1 cellular context compared by ENCODE assay signal in the genomic region with DNA sequence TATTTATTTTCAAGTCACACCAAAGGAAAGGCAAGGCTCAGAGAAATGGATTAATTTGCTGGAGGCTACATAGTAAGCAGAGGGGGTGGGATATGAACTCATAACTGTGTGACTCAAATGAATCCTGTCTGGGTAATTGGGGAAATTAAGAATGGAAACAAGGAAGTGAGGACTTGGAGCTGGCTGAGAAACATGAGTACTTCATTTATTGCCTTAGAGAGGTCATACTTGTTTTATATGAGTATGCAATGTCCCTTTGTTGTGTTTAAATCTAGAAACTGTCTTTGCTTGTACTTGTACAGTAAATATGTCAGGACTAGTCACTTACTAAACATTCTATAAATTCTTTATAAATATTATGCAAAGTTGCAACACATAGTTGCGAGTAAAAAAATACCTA.
TF ChIP-seq lines count a peak whose summit lies in the region.

No MANE protein-coding gene starts in this region.

TF ChIP-seq in HEK293, 187 proteins besides CTCF, POLR2A, EP300 and RAD21 (continued from another document):
- TF ChIP-seq ZNF292 (tag by site-specific recombination; IDR thresholded peaks at IDR 0.05; ENCODE audit: borderline replicate concordance, low read depth) (no peak), ZNF16 (tag by site-specific recombination; IDR thresholded peaks at IDR 0.05; ENCODE audit: low read depth) (no peak), ZNF837 (tag by site-specific recombination; IDR thresholded peaks at IDR 0.05) (no peak), ZNF175 (tag by site-specific recombination; IDR thresholded peaks at IDR 0.05) (no peak), ZNF354C (tag by site-specific recombination; IDR thresholded peaks at IDR 0.05; ENCODE audit: borderline replicate concordance, low read depth) (no peak), ZNF157 (tag by site-specific recombination; IDR thresholded peaks at IDR 0.05) (no peak), IKZF3 (tag by site-specific recombination; IDR thresholded peaks at IDR 0.05) (no peak), ZBTB17 (tag by site-specific recombination; IDR thresholded peaks at IDR 0.05) (no peak), YY1 (tag by site-specific recombination; IDR thresholded peaks at IDR 0.05) (no peak), ZNF629 (tag by site-specific recombination; IDR thresholded peaks at IDR 0.05) (no peak), EGR2 (tag by site-specific recombination; IDR thresholded peaks at IDR 0.05; ENCODE audit: low read depth) (no peak), KLF10 (tag by site-specific recombination; IDR thresholded peaks at IDR 0.05) (no peak), ZNF221 (tag by site-specific recombination; IDR thresholded peaks at IDR 0.05; ENCODE audit: borderline replicate concordance) (no peak)
- TF ChIP-seq, protein P1, sequence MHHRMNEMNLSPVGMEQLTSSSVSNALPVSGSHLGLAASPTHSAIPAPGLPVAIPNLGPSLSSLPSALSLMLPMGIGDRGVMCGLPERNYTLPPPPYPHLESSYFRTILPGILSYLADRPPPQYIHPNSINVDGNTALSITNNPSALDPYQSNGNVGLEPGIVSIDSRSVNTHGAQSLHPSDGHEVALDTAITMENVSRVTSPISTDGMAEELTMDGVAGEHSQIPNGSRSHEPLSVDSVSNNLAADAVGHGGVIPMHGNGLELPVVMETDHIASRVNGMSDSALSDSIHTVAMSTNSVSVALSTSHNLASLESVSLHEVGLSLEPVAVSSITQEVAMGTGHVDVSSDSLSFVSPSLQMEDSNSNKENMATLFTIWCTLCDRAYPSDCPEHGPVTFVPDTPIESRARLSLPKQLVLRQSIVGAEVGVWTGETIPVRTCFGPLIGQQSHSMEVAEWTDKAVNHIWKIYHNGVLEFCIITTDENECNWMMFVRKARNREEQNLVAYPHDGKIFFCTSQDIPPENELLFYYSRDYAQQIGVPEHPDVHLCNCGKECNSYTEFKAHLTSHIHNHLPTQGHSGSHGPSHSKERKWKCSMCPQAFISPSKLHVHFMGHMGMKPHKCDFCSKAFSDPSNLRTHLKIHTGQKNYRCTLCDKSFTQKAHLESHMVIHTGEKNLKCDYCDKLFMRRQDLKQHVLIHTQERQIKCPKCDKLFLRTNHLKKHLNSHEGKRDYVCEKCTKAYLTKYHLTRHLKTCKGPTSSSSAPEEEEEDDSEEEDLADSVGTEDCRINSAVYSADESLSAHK (tag by site-specific recombination; IDR thresholded peaks at IDR 0.05) = peak; percentile 64; the same call in 1 of the 2 replicates
- TF ChIP-seq, protein P2, sequence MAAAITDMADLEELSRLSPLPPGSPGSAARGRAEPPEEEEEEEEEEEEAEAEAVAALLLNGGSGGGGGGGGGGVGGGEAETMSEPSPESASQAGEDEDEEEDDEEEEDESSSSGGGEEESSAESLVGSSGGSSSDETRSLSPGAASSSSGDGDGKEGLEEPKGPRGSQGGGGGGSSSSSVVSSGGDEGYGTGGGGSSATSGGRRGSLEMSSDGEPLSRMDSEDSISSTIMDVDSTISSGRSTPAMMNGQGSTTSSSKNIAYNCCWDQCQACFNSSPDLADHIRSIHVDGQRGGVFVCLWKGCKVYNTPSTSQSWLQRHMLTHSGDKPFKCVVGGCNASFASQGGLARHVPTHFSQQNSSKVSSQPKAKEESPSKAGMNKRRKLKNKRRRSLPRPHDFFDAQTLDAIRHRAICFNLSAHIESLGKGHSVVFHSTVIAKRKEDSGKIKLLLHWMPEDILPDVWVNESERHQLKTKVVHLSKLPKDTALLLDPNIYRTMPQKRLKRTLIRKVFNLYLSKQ (tag by site-specific recombination; IDR thresholded peaks at IDR 0.05; ENCODE audit: borderline replicate concordance) = no peak
- TF ChIP-seq, protein P3, sequence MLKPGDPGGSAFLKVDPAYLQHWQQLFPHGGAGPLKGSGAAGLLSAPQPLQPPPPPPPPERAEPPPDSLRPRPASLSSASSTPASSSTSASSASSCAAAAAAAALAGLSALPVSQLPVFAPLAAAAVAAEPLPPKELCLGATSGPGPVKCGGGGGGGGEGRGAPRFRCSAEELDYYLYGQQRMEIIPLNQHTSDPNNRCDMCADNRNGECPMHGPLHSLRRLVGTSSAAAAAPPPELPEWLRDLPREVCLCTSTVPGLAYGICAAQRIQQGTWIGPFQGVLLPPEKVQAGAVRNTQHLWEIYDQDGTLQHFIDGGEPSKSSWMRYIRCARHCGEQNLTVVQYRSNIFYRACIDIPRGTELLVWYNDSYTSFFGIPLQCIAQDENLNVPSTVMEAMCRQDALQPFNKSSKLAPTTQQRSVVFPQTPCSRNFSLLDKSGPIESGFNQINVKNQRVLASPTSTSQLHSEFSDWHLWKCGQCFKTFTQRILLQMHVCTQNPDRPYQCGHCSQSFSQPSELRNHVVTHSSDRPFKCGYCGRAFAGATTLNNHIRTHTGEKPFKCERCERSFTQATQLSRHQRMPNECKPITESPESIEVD (tag by site-specific recombination; IDR thresholded peaks at IDR 0.05) = peak; percentile 29; the same call in 1 of the 2 replicates
- TF ChIP-seq, protein P4, sequence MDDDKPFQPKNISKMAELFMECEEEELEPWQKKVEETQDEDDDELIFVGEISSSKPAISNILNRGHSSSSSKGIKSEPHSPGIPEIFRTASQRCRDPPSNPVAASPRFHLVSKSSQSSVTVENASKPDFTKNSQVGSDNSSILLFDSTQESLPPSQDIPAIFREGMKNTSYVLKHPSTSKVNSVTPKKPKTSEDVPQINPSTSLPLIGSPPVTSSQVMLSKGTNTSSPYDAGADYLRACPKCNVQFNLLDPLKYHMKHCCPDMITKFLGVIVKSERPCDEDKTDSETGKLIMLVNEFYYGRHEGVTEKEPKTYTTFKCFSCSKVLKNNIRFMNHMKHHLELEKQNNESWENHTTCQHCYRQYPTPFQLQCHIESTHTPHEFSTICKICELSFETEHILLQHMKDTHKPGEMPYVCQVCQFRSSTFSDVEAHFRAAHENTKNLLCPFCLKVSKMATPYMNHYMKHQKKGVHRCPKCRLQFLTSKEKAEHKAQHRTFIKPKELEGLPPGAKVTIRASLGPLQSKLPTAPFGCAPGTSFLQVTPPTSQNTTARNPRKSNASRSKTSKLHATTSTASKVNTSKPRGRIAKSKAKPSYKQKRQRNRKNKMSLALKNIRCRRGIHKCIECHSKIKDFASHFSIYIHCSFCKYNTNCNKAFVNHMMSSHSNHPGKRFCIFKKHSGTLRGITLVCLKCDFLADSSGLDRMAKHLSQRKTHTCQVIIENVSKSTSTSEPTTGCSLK (tag by site-specific recombination; IDR thresholded peaks at IDR 0.05) = no peak
